Comparison of ENCODE assay signal across 1 cellular context in genomic region chr2:230714122-230714453, GRCh38.
TF ChIP-seq lines count a peak whose summit lies in the region.

No MANE protein-coding gene starts in this region.

TF ChIP-seq in SK-N-SH treated with all-trans-retinoic acid at 6 μM for 48 hours, 23 proteins besides CTCF, POLR2A, EP300 and RAD21 (continued from another document):
- TF ChIP-seq TSHZ2 (CRISPR knock-in tag; IDR thresholded peaks at IDR 0.05) = no peak
- no peak for TF ChIP-seq ZNF565 (CRISPR knock-in tag; conservative IDR thresholded peaks at IDR 0.05; ENCODE audit: low read depth)
